Comparison of ENCODE assay signal across 8 cellular contexts in genomic region chr17:42180922-42181850, GRCh38. TPM values are rescaled to one million over a fixed set of nuclear protein-coding genes. Genes with fewer than 3 reads are reported as not detected.
DNase-seq lines count a peak whose midpoint lies in the region; ATAC-seq and TF ChIP-seq lines count a peak whose summit lies in the region.

Gene KCNH4 (minus strand): TSS chr17:42181142. CDS start chr17:42180945, 197 bp downstream.

- H3K36me3 ChIP-seq in BJ (ENCODE audit: control insufficient read depth, insufficient read depth, low read length) (no peaks in the 10 kb centered on the region), rectal smooth muscle tissue (ENCODE audit: control insufficient read depth, insufficient read depth, low read length) (no peaks in the 10 kb centered on the region), vagina (no peaks in the 10 kb centered on the region)

- H3K27ac Mint-ChIP-seq in T-helper 1 cell treated with Interleukin-12 subunit alpha and Interleukin-12 subunit beta and Interleukin-4 antibody, amounts not matched to agents 30 μg/mL and 1 μg/mL, for 36 hours, result no peak within 1 kb of the TSS

- H3K4me1 ChIP-seq in right cardiac atrium (ENCODE audit: control insufficient read depth, insufficient read depth, low read length), result no peaks in the 10 kb centered on the region
- H3K4me1 ChIP-seq in rectal smooth muscle tissue (ENCODE audit: control insufficient read depth, insufficient read depth, low read length), result peaks cover 9% of the 10 kb centered on the region
- peaks cover 23% of the 10 kb centered on the region for H3K4me1 ChIP-seq in vagina

- POLR2A ChIA-PET in BJ (lab: Charles Lee), result no interaction called here

- H3K9ac ChIP-seq in rectal smooth muscle tissue (ENCODE audit: low read length), result no peak within 1 kb of the TSS

- WGBS in right cardiac atrium, result 4% methylated on average over 60 of the region's 60 CpGs

- peaks cover 45% of the 10 kb centered on the region for H3K4me1 Mint-ChIP-seq in T-helper 1 cell treated with Interleukin-12 subunit alpha and Interleukin-12 subunit beta and Interleukin-4 antibody, amounts not matched to agents 30 μg/mL and 1 μg/mL, for 36 hours (ENCODE audit: low read depth)

- CTCF ChIA-PET in BJ (lab: Yijun Ruan, JAX), result interaction anchor here (0.6 to 4.7 kb wide), 18 partner anchors 9 to 346 kb away, joined by 3 to 32 read pairs (median 4); partner anchors contain the start of genes DHX58 and KAT2A

- TF ChIP-seq POLR2A in NB4 (IDR thresholded peaks at IDR 0.05; ENCODE audit: extremely low read depth, insufficient read length) (no peak), vagina (IDR thresholded peaks at IDR 0.05) (no peak)

- H3K9me3 ChIP-seq in right cardiac atrium (ENCODE audit: control insufficient read depth, low read length) (no peaks in the 10 kb centered on the region), vagina (no peaks in the 10 kb centered on the region)

- peaks cover 28% of the 10 kb centered on the region for H3K27me3 Mint-ChIP-seq in T-helper 1 cell treated with Interleukin-12 subunit alpha and Interleukin-12 subunit beta and Interleukin-4 antibody, amounts not matched to agents 30 μg/mL and 1 μg/mL, for 36 hours (ENCODE audit: low read depth)

- peak within 1 kb of the TSS; percentile 63 for H3K4me3 Mint-ChIP-seq in T-helper 1 cell treated with Interleukin-12 subunit alpha and Interleukin-12 subunit beta and Interleukin-4 antibody, amounts not matched to agents 30 μg/mL and 1 μg/mL, for 36 hours

- H3K27me3 ChIP-seq in BJ (ENCODE audit: control insufficient read depth, insufficient read depth, low read length), result peaks cover 25% of the 10 kb centered on the region
- no peaks in the 10 kb centered on the region for H3K27me3 ChIP-seq in right cardiac atrium (ENCODE audit: control insufficient read depth, insufficient read depth)
- H3K27me3 ChIP-seq in rectal smooth muscle tissue (ENCODE audit: control insufficient read depth, insufficient read depth, low read length), result peaks cover 15% of the 10 kb centered on the region
- peaks cover 8% of the 10 kb centered on the region for H3K27me3 ChIP-seq in vagina

- peaks cover 5% of the 10 kb centered on the region for H3K36me3 Mint-ChIP-seq in T-helper 1 cell treated with Interleukin-12 subunit alpha and Interleukin-12 subunit beta and Interleukin-4 antibody, amounts not matched to agents 30 μg/mL and 1 μg/mL, for 36 hours (ENCODE audit: low read depth)

- peak; percentile 40 to 76 for ATAC-seq in right cardiac atrium

- H3K27ac ChIP-seq in right cardiac atrium (ENCODE audit: low read length) (no peak within 1 kb of the TSS), rectal smooth muscle tissue (ENCODE audit: low read depth, low read length) (no peak within 1 kb of the TSS), vagina (no peak within 1 kb of the TSS)

- intact Hi-C loops in right cardiac atrium (cut with DNase I), result loop anchor here in 1 of 4 donors (5.0 kb wide), 1 partner anchor 64 kb away; no protein-coding TSS in a partner anchor
- intact Hi-C loops in vagina (cut with DNase I), result no loop called here

- peak within 1 kb of the TSS; percentile 26 for H3K4me3 ChIP-seq in BJ (ENCODE audit: low read depth, low read length)
- no peak within 1 kb of the TSS for H3K4me3 ChIP-seq in NB4 (ENCODE audit: low read depth, low read length)
- H3K4me3 ChIP-seq in right cardiac atrium (ENCODE audit: low read length), result peak within 1 kb of the TSS; percentile 14
- peak within 1 kb of the TSS; percentile 17 for H3K4me3 ChIP-seq in rectal smooth muscle tissue (ENCODE audit: low read length)
- peak within 1 kb of the TSS; percentile 36 for H3K4me3 ChIP-seq in vagina

- no peaks in the 10 kb centered on the region for H3K9me3 Mint-ChIP-seq in T-helper 1 cell treated with Interleukin-12 subunit alpha and Interleukin-12 subunit beta and Interleukin-4 antibody, amounts not matched to agents 30 μg/mL and 1 μg/mL, for 36 hours

- peak; percentile 59 for TF ChIP-seq CTCF in BJ (IDR thresholded peaks at IDR 0.05; ENCODE audit: insufficient read depth, low read depth, low read length)
- TF ChIP-seq CTCF in GM20000 (IDR thresholded peaks at IDR 0.05; ENCODE audit: extremely low read depth, missing control alignments), result peak; percentile 66
- TF ChIP-seq CTCF in NB4 (IDR thresholded peaks at IDR 0.05; ENCODE audit: low read depth, low read length), result peak; percentile 15
- peak in 2 of 3 experiments; percentile 26 to 33 for TF ChIP-seq CTCF in vagina (IDR thresholded peaks at IDR 0.05)

- DNase-seq in BJ (ENCODE audit: low read depth), result no peak
- peak; percentile 96 for DNase-seq in GM20000 (ENCODE audit: low spot score)
- peak; percentile 59 for DNase-seq in NB4 (ENCODE audit: low read depth)
- DNase-seq in amygdala (lab: John Stamatoyannopoulos, UW), result peak in 51 of 56 donors; percentile 9 to 87 (median 66)
- DNase-seq in right cardiac atrium, result peak; percentile 86 to 93 (median 92)
- no peak for DNase-seq in vagina (ENCODE audit: extremely low spot score in 2 of 2)

RNA-seq across cellular contexts. Expression of gene KCNH4, which starts in this region (rescaled TPM):
- polyA plus RNA-seq in BJ (2011; rRNA removed) (0.02 and 0.07 TPM in 2 replicates), right cardiac atrium (0.14 TPM)
- polyA minus RNA-seq in BJ (2011; rRNA and poly(A)+ RNA removed), result 0.05 TPM in 1 of 2 replicates, not detected in the other
- total RNA-seq in right cardiac atrium (under 1 TPM in 3 of 4 donors, not detected in 1; 0.06 to 0.28 (median 0.14) TPM), vagina (not detected)

Comparison
In these comparisons a context has a peak if more than half of its experiments do, and no peak if none do; other contexts are left out.
1. Peak in DNase-seq, ATAC-seq and H3K4me3 ChIP-seq in right cardiac atrium; RNA of the gene not detected or under 1 TPM.
2. DNase-seq: peak in GM20000 (single experiment), NB4 (single experiment) and amygdala (51 of 56); none in BJ (single experiment) and vagina (0 of 2).
3. CTCF ChIP-seq: peak in every context shown above with its lines; median percentile 66 in GM20000; 59 in BJ; 30 in vagina; 15 in NB4.